Comparison of ENCODE assay signal across 9 cellular contexts in the genomic region with DNA sequence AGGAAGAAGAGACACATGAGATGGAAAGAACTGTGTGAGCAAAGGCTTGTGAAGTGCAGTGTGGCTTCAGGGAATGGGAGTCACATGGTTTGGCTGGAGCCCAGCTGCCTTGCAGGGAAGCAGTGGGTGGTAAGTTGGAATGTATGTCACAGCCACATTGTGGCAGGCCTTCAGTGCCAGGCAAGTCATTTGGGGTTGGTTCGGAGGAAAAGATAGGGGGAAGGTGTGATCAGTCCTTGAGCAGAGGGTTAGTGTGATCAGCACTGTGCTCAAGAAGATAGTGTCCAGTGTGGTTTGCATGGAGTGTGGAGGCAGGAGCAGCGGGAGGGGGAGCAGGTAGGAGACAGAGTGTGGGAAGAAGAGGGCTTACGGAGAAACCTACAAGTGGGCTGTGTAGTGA. TPM values are rescaled to one million over a fixed set of nuclear protein-coding genes. Genes with fewer than 3 reads are reported as not detected.
A peak's percentile ranks its signal among the peaks of the same experiment; 100 is the strongest.
DNase-seq lines count a peak whose midpoint lies in the region; ATAC-seq and TF ChIP-seq lines count a peak whose summit lies in the region.
"Had no signal": no experiment of that assay in that cellular context is flagged by ENCODE, and none has a peak within 500 bp of the region (broad histone marks: within the 10 kb centered on the region; RNA-seq: fewer than 3 reads in every experiment).

No MANE protein-coding gene starts in this region.

- no peak overlapping the region for H3K4me3 Mint-ChIP-seq in CD14-positive monocyte
- no peak overlapping the region for H3K4me3 Mint-ChIP-seq in central memory CD8-positive, alpha-beta T cell

- intact Hi-C loops in CD14-positive monocyte (cut with micrococcal nuclease) (loop anchor here in 1 of 2 donors (5.0 kb wide), 1 partner anchor 44 kb away; the partner anchor contains the start of gene ARHGAP26), mucosa of descending colon (cut with DNase I, micrococcal nuclease) (no loop called here)

- H3K9me3 ChIP-seq in MG63: no peaks in the 10 kb centered on the region
- H3K9me3 ChIP-seq in mucosa of descending colon: no peaks in the 10 kb centered on the region

- ATAC-seq in central memory CD8-positive, alpha-beta T cell (replicated peaks; ENCODE audit: extremely low read depth, poor library complexity, severe bottlenecking): no peak
- ATAC-seq in mucosa of descending colon (no peak), GM21447 (IDR thresholded peaks at IDR 0.05; ENCODE audit: unreplicated experiment) (no peak), GM18498 (IDR thresholded peaks at IDR 0.05; ENCODE audit: unreplicated experiment) (no peak)

- peaks cover 54 to 65% of the 10 kb centered on the region in 2 donors for H3K36me3 Mint-ChIP-seq in CD14-positive monocyte
- H3K36me3 Mint-ChIP-seq in central memory CD8-positive, alpha-beta T cell (ENCODE audit: insufficient read depth): no peaks in the 10 kb centered on the region

- H3K4me3 ChIP-seq in MG63 (no peak overlapping the region), mucosa of descending colon (no peak overlapping the region)

- DNase-seq in CD14-positive monocyte (ENCODE audit: low spot score) (no peak), MG63 (peak; percentile 58), mucosa of descending colon (peak; percentile 64 to 77 (median 65)), NCI-H1092 treated with DMSO at 0.1 percent for 48 hours (lab: John Stamatoyannopoulos, UW) (no peak), SW 1271 (lab: John Stamatoyannopoulos, UW) (no peak)
- no peak for DNase-seq in central memory CD8-positive, alpha-beta T cell (ENCODE audit: low spot score in 2 of 2)
- DNase-seq: T-helper 1 cell had no signal

- H3K36me3 ChIP-seq in MG63 (no peaks in the 10 kb centered on the region), mucosa of descending colon (ENCODE audit: low read depth) (no peaks in the 10 kb centered on the region)

- peaks cover 79% of the 10 kb centered on the region for H3K4me1 Mint-ChIP-seq in CD14-positive monocyte
- peaks cover 64% of the 10 kb centered on the region for H3K4me1 Mint-ChIP-seq in central memory CD8-positive, alpha-beta T cell

- H3K27me3 Mint-ChIP-seq in CD14-positive monocyte (ENCODE audit: low read depth in 3 of 3): peaks cover 0 to 4% (median 2%) of the 10 kb centered on the region in 3 donors
- no peaks in the 10 kb centered on the region for H3K27me3 Mint-ChIP-seq in central memory CD8-positive, alpha-beta T cell

- H3K27me3 ChIP-seq in MG63: no peaks in the 10 kb centered on the region

- peak overlapping the region; percentile 2 to 81 (median 32) for H3K27ac Mint-ChIP-seq in CD14-positive monocyte
- peak overlapping the region; percentile 1 for H3K27ac Mint-ChIP-seq in central memory CD8-positive, alpha-beta T cell (ENCODE audit: low read depth)

- TF ChIP-seq CTCF in CD14-positive monocyte (IDR thresholded peaks at IDR 0.05) (no peak), mucosa of descending colon (IDR thresholded peaks at IDR 0.05) (no peak)

- peaks cover 39% of the 10 kb centered on the region for H3K4me1 ChIP-seq in mucosa of descending colon (ENCODE audit: low read depth)

- peaks cover 0 to 5% (median 0%) of the 10 kb centered on the region in 7 donors for H3K9me3 Mint-ChIP-seq in CD14-positive monocyte
- no peaks in the 10 kb centered on the region for H3K9me3 Mint-ChIP-seq in central memory CD8-positive, alpha-beta T cell

RNA-seq across cellular contexts. Expression of gene ARHGAP26, which starts 46.4 kb away (rescaled TPM):
- 10 to 100 TPM; 26.5 to 28.7 TPM for polyA plus RNA-seq in CD14-positive monocyte
- 1.3 and 9.5 TPM in 2 replicates for total RNA-seq in MG63 (2014; rRNA removed; shearing (Covaris generic); ENCODE audit: low replicate concordance)
- total RNA-seq in mucosa of descending colon: 10 to 100 TPM; 52.9 to 96.0 (median 67.8) TPM

Comparison
In these comparisons a context has a peak if more than half of its experiments do, and no peak if none do; other contexts are left out.
1. DNase-seq: peak in MG63 (single experiment) and mucosa of descending colon (3 of 3); none in CD14-positive monocyte (single experiment), central memory CD8-positive, alpha-beta T cell (0 of 2), NCI-H1092 treated with DMSO at 0.1 percent for 48 hours (single experiment) and SW 1271 (0 of 2).